ENCODE assay signal across 9 cellular contexts in genomic region chr13:97142452-97142851, GRCh38.
DNase-seq lines count a peak whose midpoint lies in the region; ATAC-seq and TF ChIP-seq lines count a peak whose summit lies in the region.
"Had no signal": no experiment of that assay in that cellular context is flagged by ENCODE, and none has a peak within 500 bp of the region (broad histone marks: within the 10 kb centered on the region; RNA-seq: fewer than 3 reads in every experiment).

No MANE protein-coding gene starts in this region.

- H3K27me3 Mint-ChIP-seq in osteocyte (ENCODE audit: unreplicated experiment), result no peaks in the 10 kb centered on the region
- H3K27me3 Mint-ChIP-seq in activated T-helper 17 cell treated with anti-CD3 and anti-CD28 coated beads, Interleukin-2, amount 50 U/mL, for 72 hours, result peaks cover 20% of the 10 kb centered on the region

- TF ChIP-seq CTCF in PC-3 (conservative IDR thresholded peaks at IDR 0.05; ENCODE audit: low read depth, low read length), result no peak
- TF ChIP-seq CTCF in osteocyte (IDR thresholded peaks at IDR 0.05), result no peak

- peak overlapping the region; percentile 55; the same call in 1 of the 2 replicates for H3K27ac ChIP-seq in PC-3 (ENCODE audit: low read length)

- H3K79me2 ChIP-seq in PC-3 (ENCODE audit: low read length), result no peaks in the 10 kb centered on the region

- DNase-seq in PC-3 (no peak), foreskin melanocyte (peak; percentile 47), osteocyte (ENCODE audit: extremely low spot score, unreplicated experiment) (no peak), 8988T (no peak)
- DNase-seq in stimulated activated CD4-positive, alpha-beta T cell treated with anti-CD3 and anti-CD28 coated beads, Interleukin-15, amount 100 ng/mL, for 24 hours, result no peak
- DNase-seq: activated gamma-delta T cell treated with Interleukin-2 at 50 U/mL for 16 hours had no signal

- no peaks in the 10 kb centered on the region for H3K36me3 Mint-ChIP-seq in osteocyte (ENCODE audit: unreplicated experiment)
- no peaks in the 10 kb centered on the region for H3K36me3 Mint-ChIP-seq in activated T-helper 17 cell treated with anti-CD3 and anti-CD28 coated beads, Interleukin-2, amount 50 U/mL, for 72 hours (ENCODE audit: low read depth)

- no peaks in the 10 kb centered on the region for H3K9me2 ChIP-seq in PC-3 (replicated peaks; ENCODE audit: low read length)

- H3K4me3 ChIP-seq in PC-3 (ENCODE audit: low read length), result no peak overlapping the region

- peaks cover 25% of the 10 kb centered on the region for H3K4me1 ChIP-seq in PC-3 (ENCODE audit: insufficient read depth, low read length)

- peak; percentile 36 for ATAC-seq in GM18499 (IDR thresholded peaks at IDR 0.05; ENCODE audit: insufficient read depth, unreplicated experiment)
- no peak for ATAC-seq in PC-3
- ATAC-seq in activated T-helper 17 cell treated with anti-CD3 and anti-CD28 coated beads, Interleukin-2, amount 50 U/mL, for 72 hours (replicated peaks), result no peak
- no peak for ATAC-seq in GM18868 (IDR thresholded peaks at IDR 0.05; ENCODE audit: unreplicated experiment)

- POLR2A ChIA-PET in PC-3 (lab: Charles Lee; ENCODE audit: unreplicated experiment), result no interaction called here

- H3K4me3 Mint-ChIP-seq in osteocyte (ENCODE audit: unreplicated experiment), result peak overlapping the region; percentile 33
- H3K4me3 Mint-ChIP-seq in activated T-helper 17 cell treated with anti-CD3 and anti-CD28 coated beads, Interleukin-2, amount 50 U/mL, for 72 hours, result no peak overlapping the region

- no TSS peak for BruUV-seq in PC-3 (replicated peaks; lab: Mats Ljungman, UMichigan)

- H3K9me3 Mint-ChIP-seq in osteocyte (ENCODE audit: unreplicated experiment), result no peaks in the 10 kb centered on the region
- H3K9me3 Mint-ChIP-seq in activated T-helper 17 cell treated with anti-CD3 and anti-CD28 coated beads, Interleukin-2, amount 50 U/mL, for 72 hours, result no peaks in the 10 kb centered on the region

- H3K4me1 Mint-ChIP-seq in osteocyte (ENCODE audit: unreplicated experiment), result peaks cover 42% of the 10 kb centered on the region
- peaks cover 7% of the 10 kb centered on the region for H3K4me1 Mint-ChIP-seq in activated T-helper 17 cell treated with anti-CD3 and anti-CD28 coated beads, Interleukin-2, amount 50 U/mL, for 72 hours

- CTCF ChIA-PET in PC-3 (lab: Charles Lee), result interaction anchor here (0.6 to 1.1 kb wide), 2 partner anchors 33 to 86 kb away, joined by 3 to 5 read pairs; no protein-coding TSS in a partner anchor

- H3K9ac ChIP-seq in PC-3 (ENCODE audit: low read length), result no peak overlapping the region

- H3K36me3 ChIP-seq in PC-3 (ENCODE audit: low read depth, low read length), result no peaks in the 10 kb centered on the region

- no peaks in the 10 kb centered on the region for H3F3A ChIP-seq in PC-3 (ENCODE audit: low read length, unreplicated experiment)

- H2AFZ ChIP-seq in PC-3 (ENCODE audit: low read length), result no peak overlapping the region

- H3K27ac Mint-ChIP-seq in osteocyte (ENCODE audit: unreplicated experiment), result peak overlapping the region; percentile 53
- H3K27ac Mint-ChIP-seq in activated T-helper 17 cell treated with anti-CD3 and anti-CD28 coated beads, Interleukin-2, amount 50 U/mL, for 72 hours, result no peak overlapping the region

- H3K27me3 ChIP-seq in PC-3 (ENCODE audit: low read length), result no peaks in the 10 kb centered on the region

- H3K4me2 ChIP-seq in PC-3 (ENCODE audit: low read length), result peak overlapping the region; percentile 57; the same call in 1 of the 2 replicates

- H3K9me3 ChIP-seq in PC-3 (ENCODE audit: low read length), result no peaks in the 10 kb centered on the region

- intact Hi-C loops in PC-3 (cut with micrococcal nuclease), result no loop called here

- no peaks in the 10 kb centered on the region for H4K20me1 ChIP-seq in PC-3 (ENCODE audit: low read length)
